Comparison of ENCODE assay signal across 14 cellular contexts in genomic region chr19:14520543-14520942, GRCh38. TPM values are rescaled to one million over a fixed set of nuclear protein-coding genes. Genes with fewer than 3 reads are reported as not detected.
DNase-seq lines count a peak whose midpoint lies in the region; ATAC-seq and TF ChIP-seq lines count a peak whose summit lies in the region.
"Had no signal": no experiment of that assay in that cellular context is flagged by ENCODE, and none has a peak within 500 bp of the region (broad histone marks: within the 10 kb centered on the region; RNA-seq: fewer than 3 reads in every experiment).

No MANE protein-coding gene starts in this region.

- no peak for DNase-seq in activated naive CD4-positive, alpha-beta T cell treated with Interleukin-2 at 50 U/mL for 16 hours
- DNase-seq in activated CD8-positive, alpha-beta T cell treated with anti-CD3 and anti-CD28 coated beads for 36 hours, result no peak
- DNase-seq in immature natural killer cell (no peak), tibial nerve (ENCODE audit: low spot score in 2 of 2) (no peak), NCI-H345 treated with DMSO at 0.1 percent for 48 hours (lab: John Stamatoyannopoulos, UW; ENCODE audit: unreplicated experiment) (no peak), H9 (no peak)
- DNase-seq: activated CD8-positive, alpha-beta memory T cell treated with anti-CD3 and anti-CD28 coated beads for 24 hours; aorta; effector CD8-positive, alpha-beta T cell; NCI-H146 had no signal

- H3K9me3 Mint-ChIP-seq in activated naive CD4-positive, alpha-beta T cell treated with anti-CD3 and anti-CD28 coated beads, Interleukin-2, amount 50 U/mL, for 24 hours, result no peaks in the 10 kb centered on the region
- no peaks in the 10 kb centered on the region for H3K9me3 Mint-ChIP-seq in activated CD8-positive, alpha-beta T cell treated with anti-CD3 and anti-CD28 coated beads for 36 hours
- H3K9me3 Mint-ChIP-seq in immature natural killer cell (peaks cover 0 to 2% (median 0%) of the 10 kb centered on the region in 6 donors), H9 (no peaks in the 10 kb centered on the region)
- H3K9me3 Mint-ChIP-seq: IgD-negative memory B cell, neural progenitor cell had no signal

- H2BK5ac ChIP-seq in H9 (ENCODE audit: insufficient read length, low read length), result no peak overlapping the region

- no peaks in the 10 kb centered on the region for H4K20me1 ChIP-seq in H9 (ENCODE audit: control insufficient read depth, insufficient read depth, insufficient read length)

- no peak overlapping the region for H4K5ac ChIP-seq in H9 (ENCODE audit: insufficient read length, low read depth, low read length)

- H3K27ac ChIP-seq in tibial nerve (peak overlapping the region in 3 of 4 donors; percentile 95 to 100 (median 100)), H9 (ENCODE audit: insufficient read length, low read depth, low read length) (no peak overlapping the region)
- H3K27ac ChIP-seq: neural progenitor cell had no signal

- no peak overlapping the region for H2BK120ac ChIP-seq in H9 (ENCODE audit: low read depth, low read length, poor library complexity, severe bottlenecking)

- no peaks in the 10 kb centered on the region for H3K27me3 ChIP-seq in tibial nerve
- H3K27me3 ChIP-seq in H9 (ENCODE audit: insufficient read depth, low read length), result no peaks in the 10 kb centered on the region
- H3K27me3 ChIP-seq: neural progenitor cell had no signal

- H3K56ac ChIP-seq in H9 (ENCODE audit: insufficient read length, low read depth, low read length), result no peak overlapping the region

- peaks cover 9% of the 10 kb centered on the region for H3K23me2 ChIP-seq in H9 (ENCODE audit: insufficient read length, low read depth, low read length, poor library complexity, severe bottlenecking)

- H3K4me3 Mint-ChIP-seq in activated naive CD4-positive, alpha-beta T cell treated with anti-CD3 and anti-CD28 coated beads, Interleukin-2, amount 50 U/mL, for 24 hours, result no peak overlapping the region
- H3K4me3 Mint-ChIP-seq in activated CD8-positive, alpha-beta T cell treated with anti-CD3 and anti-CD28 coated beads for 36 hours, result no peak overlapping the region
- H3K4me3 Mint-ChIP-seq in immature natural killer cell (peak overlapping the region in 1 of 5 donors; percentile 89), H9 (no peak overlapping the region)
- H3K4me3 Mint-ChIP-seq: neural progenitor cell had no signal

- no peak overlapping the region for H4K8ac ChIP-seq in H9 (replicated peaks; ENCODE audit: insufficient read length, low read depth, low read length)

- H3K4me1 ChIP-seq in tibial nerve (peaks cover 2 to 33% (median 24%) of the 10 kb centered on the region in 4 donors), H9 (ENCODE audit: insufficient read depth, low read length) (no peaks in the 10 kb centered on the region)

- no peak overlapping the region for H2AK5ac ChIP-seq in H9 (ENCODE audit: insufficient read length, low read length)

- H3K9me3 ChIP-seq in tibial nerve (no peaks in the 10 kb centered on the region), H9 (ENCODE audit: control insufficient read depth, low read depth, low read length) (no peaks in the 10 kb centered on the region)

- peak overlapping the region; percentile 95 for H3K27ac Mint-ChIP-seq in activated naive CD4-positive, alpha-beta T cell treated with anti-CD3 and anti-CD28 coated beads, Interleukin-2, amount 50 U/mL, for 24 hours
- H3K27ac Mint-ChIP-seq in activated CD8-positive, alpha-beta T cell treated with anti-CD3 and anti-CD28 coated beads for 36 hours, result peak overlapping the region; percentile 95
- H3K27ac Mint-ChIP-seq in immature natural killer cell (peak overlapping the region; percentile 72 to 98 (median 92)), H9 (no peak overlapping the region)

- H3K36me3 ChIP-seq in tibial nerve, result peaks cover 0 to 9% (median 7%) of the 10 kb centered on the region in 3 donors
- H3K36me3 ChIP-seq: neural progenitor cell had no signal

- H2BK15ac ChIP-seq in H9 (ENCODE audit: low read depth, low read length), result no peak overlapping the region

- peaks cover 9% of the 10 kb centered on the region for H3K79me1 ChIP-seq in H9 (ENCODE audit: insufficient read depth, low read depth, low read length, poor library complexity, severe bottlenecking)

- TF ChIP-seq POLR2A in tibial nerve (IDR thresholded peaks at IDR 0.05), result no peak

- no peak overlapping the region for H2BK12ac ChIP-seq in H9 (ENCODE audit: insufficient read length, low read depth, low read length)

- no peak overlapping the region for H3K4ac ChIP-seq in H9 (ENCODE audit: low read depth, low read length)

- H3K36me3 Mint-ChIP-seq in activated naive CD4-positive, alpha-beta T cell treated with anti-CD3 and anti-CD28 coated beads, Interleukin-2, amount 50 U/mL, for 24 hours, result peaks cover 13% of the 10 kb centered on the region
- H3K36me3 Mint-ChIP-seq in activated CD8-positive, alpha-beta T cell treated with anti-CD3 and anti-CD28 coated beads for 36 hours (ENCODE audit: low read depth), result peaks cover 22% of the 10 kb centered on the region
- H3K36me3 Mint-ChIP-seq in immature natural killer cell (peaks cover 10 to 13% (median 10%) of the 10 kb centered on the region in 3 donors), H9 (ENCODE audit: insufficient read depth in 1 of 3, low read depth in 3 of 3) (peaks cover 16 to 18% (median 16%) of the 10 kb centered on the region in 3 experiments; a peak in 6 of 7 replicates)

- no peak overlapping the region for H4K91ac ChIP-seq in H9 (ENCODE audit: insufficient read length, low read depth, low read length)

- ATAC-seq in activated CD8-positive, alpha-beta T cell treated with anti-CD3 and anti-CD28 coated beads for 36 hours, result no peak
- no peak for ATAC-seq in HG03045 (IDR thresholded peaks at IDR 0.05; ENCODE audit: unreplicated experiment)

- H3K27me3 Mint-ChIP-seq in activated naive CD4-positive, alpha-beta T cell treated with anti-CD3 and anti-CD28 coated beads, Interleukin-2, amount 50 U/mL, for 24 hours, result no peaks in the 10 kb centered on the region
- H3K27me3 Mint-ChIP-seq in activated CD8-positive, alpha-beta T cell treated with anti-CD3 and anti-CD28 coated beads for 36 hours, result no peaks in the 10 kb centered on the region
- H3K27me3 Mint-ChIP-seq in immature natural killer cell (ENCODE audit: low read depth in 3 of 3) (peaks cover 14 to 32% (median 28%) of the 10 kb centered on the region in 3 donors), H9 (ENCODE audit: low read depth) (no peaks in the 10 kb centered on the region; the same call in 1 of the 2 replicates)
- H3K27me3 Mint-ChIP-seq: IgD-negative memory B cell had no signal

- no peak overlapping the region for H3T11ph ChIP-seq in H9 (ENCODE audit: low read length)

- CTCF ChIA-PET in activated CD8-positive, alpha-beta T cell treated with anti-CD3 and anti-CD28 coated beads for 36 hours (lab: Charles Lee), result interaction anchor here (1.2 to 1.3 kb wide), 3 partner anchors 14 to 51 kb away, joined by 3 to 5 read pairs (median 3); partner anchors contain the start of gene NDUFB7

- H3K14ac ChIP-seq in H9 (ENCODE audit: insufficient read depth, low read length), result no peak overlapping the region

- no peak overlapping the region for H3K18ac ChIP-seq in H9 (ENCODE audit: insufficient read length, low read depth, low read length)

- no peak overlapping the region for H3K9ac ChIP-seq in H9 (ENCODE audit: extremely low read depth, insufficient read length, low read length)
- H3K9ac ChIP-seq: neural progenitor cell had no signal

- H2AFZ ChIP-seq in H9 (ENCODE audit: low read length), result no peak overlapping the region
- H2AFZ ChIP-seq: neural progenitor cell had no signal

- 87 to 90% methylated on average over 4 of the region's 4 CpGs for WGBS in tibial nerve, 2 donors
- WGBS in H9 (ENCODE audit: extremely low coverage, insufficient read length, low lambda C conversion rate), result no CpG with 5 or more reads among the region's 4 CpGs

- no peak overlapping the region for H3K23ac ChIP-seq in H9 (ENCODE audit: insufficient read length, low read depth, low read length)

- POLR2A ChIA-PET in activated CD8-positive, alpha-beta T cell treated with anti-CD3 and anti-CD28 coated beads for 36 hours (lab: Charles Lee), result interaction anchor here (1.0 kb wide), 1 partner anchor 22 kb away, joined by 3 read pairs; no protein-coding TSS in a partner anchor

- intact Hi-C loops in activated CD8-positive, alpha-beta T cell treated with anti-CD3 and anti-CD28 coated beads for 36 hours (cut with micrococcal nuclease), result no loop called here

- no peak overlapping the region for H3K4me3 ChIP-seq in tibial nerve
- H3K4me3 ChIP-seq: neural progenitor cell had no signal

- no peak overlapping the region for H3K4me2 ChIP-seq in H9 (ENCODE audit: insufficient read depth, insufficient read length, low read length)
- H3K4me2 ChIP-seq: neural progenitor cell had no signal

- peaks cover 14% of the 10 kb centered on the region; the same call in 1 of the 2 replicates for H3K79me2 ChIP-seq in H9 (ENCODE audit: insufficient read depth, low read length)

- TF ChIP-seq EP300 in tibial nerve (IDR thresholded peaks at IDR 0.05), result no peak

- TF ChIP-seq CTCF in activated CD8-positive, alpha-beta T cell treated with anti-CD3 and anti-CD28 coated beads for 36 hours (IDR thresholded peaks at IDR 0.05), result no peak
- TF ChIP-seq CTCF in tibial nerve (IDR thresholded peaks at IDR 0.05) (no peak), H9 (conservative IDR thresholded peaks at IDR 0.05) (no peak)

- H2BK20ac ChIP-seq in H9 (ENCODE audit: low read depth, low read length, poor library complexity, severe bottlenecking), result no peak overlapping the region

- H3K4me1 Mint-ChIP-seq in activated naive CD4-positive, alpha-beta T cell treated with anti-CD3 and anti-CD28 coated beads, Interleukin-2, amount 50 U/mL, for 24 hours, result peaks cover 67% of the 10 kb centered on the region
- peaks cover 56% of the 10 kb centered on the region for H3K4me1 Mint-ChIP-seq in activated CD8-positive, alpha-beta T cell treated with anti-CD3 and anti-CD28 coated beads for 36 hours (ENCODE audit: low read depth)
- H3K4me1 Mint-ChIP-seq in immature natural killer cell (peaks cover 61 to 64% of the 10 kb centered on the region in 2 donors), H9 (peaks cover 26 to 30% of the 10 kb centered on the region in 2 experiments)

RNA-seq across cellular contexts. Expression of gene DNAJB1, which starts 2.3 kb away (rescaled TPM):
- total RNA-seq in activated CD8-positive, alpha-beta T cell treated with anti-CD3 and anti-CD28 coated beads for 36 hours, result 10 to 100 TPM; 52.0 to 59.6 TPM
- polyA plus RNA-seq in immature natural killer cell, result 100 to 1,000 TPM; 116 to 164 (median 120) TPM
- total RNA-seq in tibial nerve, result 100 to 1,000 TPM in 1 of 4 donors, 10 to 100 TPM in 3; 48.9 to 132 (median 73.9) TPM
- total RNA-seq in H9 (2021), result 77.7 and 87.0 TPM in 2 replicates

RNA-seq across cellular contexts. Expression of gene TECR, which starts 8.9 kb away (rescaled TPM):
- total RNA-seq in activated CD8-positive, alpha-beta T cell treated with anti-CD3 and anti-CD28 coated beads for 36 hours, result 10 to 100 TPM; 93.5 to 98.5 TPM
- polyA plus RNA-seq in immature natural killer cell, result 100 to 1,000 TPM; 203 to 317 (median 289) TPM
- 10 to 100 TPM; 33.1 to 55.1 (median 43.6) TPM for total RNA-seq in tibial nerve
- total RNA-seq in H9 (2021), result 162 and 164 TPM in 2 replicates

RNA-seq across cellular contexts. Expression of gene GIPC1, which starts 24.6 kb away (rescaled TPM):
- total RNA-seq in activated CD8-positive, alpha-beta T cell treated with anti-CD3 and anti-CD28 coated beads for 36 hours, result 10 to 100 TPM; 17.3 to 19.6 TPM
- 10 to 100 TPM; 42.0 to 49.0 (median 47.0) TPM for polyA plus RNA-seq in immature natural killer cell
- total RNA-seq in tibial nerve (100 to 1,000 TPM in 3 of 4 donors, 10 to 100 TPM in 1; 61.8 to 122 (median 113) TPM), H9 (2021) (70.6 and 75.0 TPM in 2 replicates)

RNA-seq across cellular contexts. Expression of gene PTGER1, which starts 45.4 kb away (rescaled TPM):
- under 1 TPM; 0.43 TPM for total RNA-seq in activated CD8-positive, alpha-beta T cell treated with anti-CD3 and anti-CD28 coated beads for 36 hours
- 1 to 10 TPM in 1 of 3 donors, under 1 TPM in 1, not detected in 1; 0.17 to 1.2 TPM for polyA plus RNA-seq in immature natural killer cell
- total RNA-seq in tibial nerve (1 to 10 TPM in 3 of 4 donors, under 1 TPM in 1; 0.90 to 5.9 (median 3.5) TPM), H9 (2021) (0.63 and 0.66 TPM in 2 replicates)
- polyA plus RNA-seq: aorta, IgD-negative memory B cell had no signal

RNA-seq across cellular contexts. Expression of gene NDUFB7, which starts 51.3 kb away (rescaled TPM):
- total RNA-seq in activated CD8-positive, alpha-beta T cell treated with anti-CD3 and anti-CD28 coated beads for 36 hours, result 100 to 1,000 TPM; 123 to 135 TPM
- polyA plus RNA-seq in immature natural killer cell, result 100 to 1,000 TPM; 400 to 782 (median 502) TPM
- total RNA-seq in tibial nerve (100 to 1,000 TPM; 315 to 444 (median 398) TPM), H9 (2021) (155 and 161 TPM in 2 replicates)

Comparison
In these comparisons a context has a peak if more than half of its experiments do, and no peak if none do; other contexts are left out.
1. H3K27ac Mint-ChIP-seq: peak in activated naive CD4-positive, alpha-beta T cell treated with anti-CD3 and anti-CD28 coated beads, Interleukin-2, amount 50 U/mL, for 24 hours (single experiment), activated CD8-positive, alpha-beta T cell treated with anti-CD3 and anti-CD28 coated beads for 36 hours (single experiment) and immature natural killer cell (6 of 6); none in H9 (0 of 3).